ENCODE assay signal across 25 cellular contexts in genomic region chr7:22632674-22633073, GRCh38.
"Had no signal": no experiment of that assay in that cellular context is flagged by ENCODE, and none has a peak within 500 bp of the region (broad histone marks: within the 10 kb centered on the region; RNA-seq: fewer than 3 reads in every experiment).

No MANE protein-coding gene starts in this region.

- H3K4me1 ChIP-seq: prostate gland, suprapubic skin had no signal

- H2AFZ ChIP-seq: hepatocyte had no signal

- H3K27me3 ChIP-seq: hepatocyte, ovary, right atrium auricular region, suprapubic skin, tibial nerve had no signal

- H3K4me1 Mint-ChIP-seq: activated CD4-positive, alpha-beta T cell treated with anti-CD3 and anti-CD28 coated beads, Interleukin-2, amount 10 ng/mL, durations not matched to agents 7 days and 5 days; activated naive CD8-positive, alpha-beta T cell treated with anti-CD3 and anti-CD28 coated beads, Interleukin-2, amount 50 U/mL, for 24 hours; naive thymus-derived CD8-positive, alpha-beta T cell had no signal

- H3K4me3 ChIP-seq: hepatocyte, left ventricle myocardium inferior, ovary, prostate gland, right atrium auricular region, suprapubic skin, tibial nerve had no signal

- H3K9me3 ChIP-seq: left ventricle myocardium inferior, ovary, prostate gland, right atrium auricular region, suprapubic skin, tibial nerve had no signal

- H3K4me2 ChIP-seq: hepatocyte had no signal

- H3K9me3 Mint-ChIP-seq: activated CD8-positive, alpha-beta T cell treated with anti-CD3 and anti-CD28 coated beads for 36 hours; activated naive CD8-positive, alpha-beta T cell treated with anti-CD3 and anti-CD28 coated beads, Interleukin-2, amount 50 U/mL, for 24 hours; activated T-helper 1 cell treated with anti-CD3 and anti-CD28 coated beads, Interleukin-12 subunit alpha, Interleukin-12 subunit beta, Interleukin-2, Interleukin-4 antibody, amounts not matched to agents 30 ng/mL and 10 ng/mL and 1 ng/mL, durations not matched to agents 14 hours and 24 hours and 36 hours; mesothelial cell of epicardium; stimulated activated naive CD8-positive, alpha-beta T cell treated with anti-CD3 and anti-CD28 coated beads, Interleukin-15, Interleukin-2, amounts not matched to agents 100 ng/mL and 50 ng/mL, for 24 hours had no signal

- H3K79me2 ChIP-seq: hepatocyte had no signal

- H3K27ac ChIP-seq: hepatocyte, left ventricle myocardium inferior, ovary, prostate gland, right atrium auricular region, suprapubic skin, tibial nerve had no signal

- H3K36me3 Mint-ChIP-seq: brain; mesothelial cell of epicardium; naive thymus-derived CD8-positive, alpha-beta T cell had no signal

- H3K27ac Mint-ChIP-seq: activated CD4-positive, alpha-beta T cell treated with anti-CD3 and anti-CD28 coated beads, Interleukin-2, amount 10 ng/mL, durations not matched to agents 7 days and 5 days; activated CD8-positive, alpha-beta T cell treated with anti-CD3 and anti-CD28 coated beads for 36 hours; activated naive CD8-positive, alpha-beta T cell treated with anti-CD3 and anti-CD28 coated beads, Interleukin-2, amount 50 U/mL, for 24 hours; activated T-helper 1 cell treated with anti-CD3 and anti-CD28 coated beads, Interleukin-12 subunit alpha, Interleukin-12 subunit beta, Interleukin-2, Interleukin-4 antibody, amounts not matched to agents 30 ng/mL and 10 ng/mL and 1 ng/mL, durations not matched to agents 14 hours and 24 hours and 36 hours; brain; mesothelial cell of epicardium; naive thymus-derived CD8-positive, alpha-beta T cell; stimulated activated naive CD8-positive, alpha-beta T cell treated with anti-CD3 and anti-CD28 coated beads, Interleukin-15, Interleukin-2, amounts not matched to agents 100 ng/mL and 50 ng/mL, for 24 hours had no signal

- DNase-seq: activated CD4-positive, alpha-beta T cell treated with anti-CD3 and anti-CD28 coated beads, Interleukin-2, amount 10 ng/mL, durations not matched to agents 7 days and 5 days; activated CD8-positive, alpha-beta T cell treated with anti-CD3 and anti-CD28 coated beads for 36 hours; activated gamma-delta T cell; activated naive CD4-positive, alpha-beta T cell treated with anti-CD3 and anti-CD28 coated beads, Interleukin-2, amount 50 U/mL, for 16 hours; activated naive CD8-positive, alpha-beta T cell treated with anti-CD3 and anti-CD28 coated beads, Interleukin-2, amount 50 U/mL, for 24 hours; central memory CD4-positive, alpha-beta T cell; endodermal cell; glutamatergic neuron; left ventricle myocardium inferior; mammary epithelial cell; naive thymus-derived CD8-positive, alpha-beta T cell; ovary; stimulated activated CD4-positive, alpha-beta T cell treated with anti-CD3 and anti-CD28 coated beads, Interleukin-12 subunit alpha, Interleukin-12 subunit beta, amount 100 ng/mL, for 4 hours; T-helper 9 cell had no signal

- ATAC-seq: activated CD8-positive, alpha-beta T cell treated with anti-CD3 and anti-CD28 coated beads for 36 hours; activated naive CD8-positive, alpha-beta T cell treated with anti-CD3 and anti-CD28 coated beads, Interleukin-2, amount 50 U/mL, for 24 hours; naive thymus-derived CD8-positive, alpha-beta T cell had no signal

- H3K36me3 ChIP-seq: left ventricle myocardium inferior, ovary, prostate gland, right atrium auricular region, suprapubic skin, tibial nerve had no signal

- FAIRE-seq: colon, frontal cortex had no signal

- H3K4me3 Mint-ChIP-seq: activated CD4-positive, alpha-beta T cell treated with anti-CD3 and anti-CD28 coated beads, Interleukin-2, amount 10 ng/mL, durations not matched to agents 7 days and 5 days; activated CD8-positive, alpha-beta T cell treated with anti-CD3 and anti-CD28 coated beads for 36 hours; activated naive CD8-positive, alpha-beta T cell treated with anti-CD3 and anti-CD28 coated beads, Interleukin-2, amount 50 U/mL, for 24 hours; activated T-helper 1 cell treated with anti-CD3 and anti-CD28 coated beads, Interleukin-12 subunit alpha, Interleukin-12 subunit beta, Interleukin-2, Interleukin-4 antibody, amounts not matched to agents 30 ng/mL and 10 ng/mL and 1 ng/mL, durations not matched to agents 14 hours and 24 hours and 36 hours; brain; endodermal cell; mesothelial cell of epicardium; naive thymus-derived CD8-positive, alpha-beta T cell; stimulated activated naive CD8-positive, alpha-beta T cell treated with anti-CD3 and anti-CD28 coated beads, Interleukin-15, Interleukin-2, amounts not matched to agents 100 ng/mL and 50 ng/mL, for 24 hours had no signal
